In the genomic region with DNA sequence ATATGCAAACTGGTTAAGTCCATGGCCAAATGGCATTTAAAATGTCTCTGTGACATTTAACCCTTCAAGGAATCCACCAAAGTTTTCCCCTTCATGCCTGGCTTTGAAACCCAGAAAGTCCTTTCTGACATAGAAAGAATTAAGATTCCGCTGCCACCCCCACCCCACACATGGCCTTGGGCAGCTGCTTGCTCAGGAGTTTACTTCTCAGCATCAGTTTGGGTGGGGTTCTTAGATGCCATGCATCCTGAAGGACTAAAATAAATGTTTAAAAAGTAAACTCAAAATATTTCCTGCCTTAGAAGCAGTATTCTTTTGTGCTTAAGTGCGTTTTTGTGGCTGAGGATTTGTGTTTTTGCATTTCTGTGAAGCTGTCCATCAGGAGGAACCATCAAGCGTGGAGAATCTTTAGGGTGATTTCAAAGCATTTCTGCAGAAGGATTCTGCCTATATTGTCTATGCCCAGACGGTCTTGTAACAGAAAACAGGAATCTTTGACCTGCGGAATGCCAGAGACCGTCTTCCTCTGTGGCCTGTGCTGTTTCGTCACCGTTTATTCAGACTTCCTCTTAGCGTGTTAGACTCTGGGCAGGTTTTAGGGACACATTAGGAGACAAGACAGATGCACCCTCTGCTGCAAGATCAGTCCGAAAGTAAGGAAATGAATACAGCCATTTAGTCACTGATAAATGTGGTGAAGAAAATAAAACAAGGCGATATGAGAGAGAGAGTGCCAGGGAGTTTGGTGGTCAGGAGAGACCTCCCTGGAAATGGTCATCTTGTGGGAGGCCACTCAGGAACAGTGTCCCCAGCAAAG, we compare ENCODE assay signal across 10 cellular contexts. TPM values are rescaled to one million over a fixed set of nuclear protein-coding genes. Genes with fewer than 3 reads are reported as not detected.
DNase-seq lines count a peak whose midpoint lies in the region; ATAC-seq, FAIRE-seq and TF ChIP-seq lines count a peak whose summit lies in the region.
"Had no signal": no experiment of that assay in that cellular context is flagged by ENCODE, and none has a peak within 500 bp of the region (broad histone marks: within the 10 kb centered on the region; RNA-seq: fewer than 3 reads in every experiment).

No MANE protein-coding gene starts in this region.

- FAIRE-seq in GM19239 (lab: Jason Lieb, UNC), result peak; percentile 88

- 60 to 78% methylated on average over 11 of the region's 11 CpGs for WGBS in sigmoid colon, 2 donors

- ATAC-seq in HG03460 (IDR thresholded peaks at IDR 0.05; ENCODE audit: unreplicated experiment), result peak; percentile 32
- ATAC-seq in left cardiac atrium, result peak; percentile 36 to 53

- H3K9me3 ChIP-seq in skeletal muscle tissue (ENCODE audit: control insufficient read depth in 3 of 3, low read length in 3 of 3), result peaks cover 0 to 3% (median 0%) of the 10 kb centered on the region in 3 donors
- H3K9me3 ChIP-seq in sigmoid colon, result no peaks in the 10 kb centered on the region
- H3K9me3 ChIP-seq: uterus had no signal

- H3K4me3 ChIP-seq in skeletal muscle tissue (ENCODE audit: low read length in 3 of 3), result no peak overlapping the region
- H3K4me3 ChIP-seq in sigmoid colon, result no peak overlapping the region
- H3K4me3 ChIP-seq: uterus had no signal

- TF ChIP-seq EP300 in sigmoid colon (IDR thresholded peaks at IDR 0.05), result no peak

- H3K27ac ChIP-seq in skeletal muscle tissue (ENCODE audit: low read depth, low read length), result peak overlapping the region; percentile 16
- H3K27ac ChIP-seq in sigmoid colon, result peak overlapping the region in 1 of 4 donors; percentile 11
- H3K27ac ChIP-seq: uterus had no signal

- TF ChIP-seq POLR2A in sigmoid colon (IDR thresholded peaks at IDR 0.05), result no peak

- H3K9ac ChIP-seq in skeletal muscle tissue (ENCODE audit: low read depth in 1 of 3, low read length in 3 of 3), result no peak overlapping the region

- H3K4me1 ChIP-seq in skeletal muscle tissue (ENCODE audit: control insufficient read depth in 3 of 3, insufficient read depth in 3 of 3, low read length in 3 of 3), result peaks cover 42 to 47% (median 46%) of the 10 kb centered on the region in 3 donors
- peaks cover 0 to 38% (median 21%) of the 10 kb centered on the region in 4 donors for H3K4me1 ChIP-seq in sigmoid colon
- H3K4me1 ChIP-seq: uterus had no signal

- intact Hi-C loops in left cardiac atrium (cut with DNase I) (no loop called here), sigmoid colon (cut with DNase I) (no loop called here)

- H3K27me3 ChIP-seq in skeletal muscle tissue (ENCODE audit: control insufficient read depth in 3 of 3, insufficient read depth in 3 of 3, low read length in 3 of 3) (no peaks in the 10 kb centered on the region), sigmoid colon (no peaks in the 10 kb centered on the region)
- H3K27me3 ChIP-seq: uterus had no signal

- DNase-seq in GM19239 (ENCODE audit: insufficient read length, low spot score) (no peak), left cardiac atrium (no peak), MV-4-11 (lab: John Stamatoyannopoulos, UW) (no peak), sigmoid colon (no peak), OCI-M2 (lab: John Stamatoyannopoulos, UW; ENCODE audit: unreplicated experiment) (no peak)
- DNase-seq in NK-92 treated with Interleukin-12 subunit alpha and Interleukin-12 subunit beta, amount 100 ng/mL, for 24 hours (lab: John Stamatoyannopoulos, UW), result no peak
- DNase-seq: activated naive CD4-positive, alpha-beta T cell treated with anti-CD3 and anti-CD28 coated beads, Interleukin-2, amount 10 ng/mL, durations not matched to agents 7 days and 5 days; uterus had no signal

- H3K36me3 ChIP-seq in skeletal muscle tissue (ENCODE audit: control insufficient read depth in 3 of 3, insufficient read depth in 3 of 3, low read length in 3 of 3), result peaks cover 0 to 9% (median 0%) of the 10 kb centered on the region in 3 donors
- H3K36me3 ChIP-seq in sigmoid colon, result no peaks in the 10 kb centered on the region
- H3K36me3 ChIP-seq: uterus had no signal

- TF ChIP-seq CTCF in sigmoid colon (IDR thresholded peaks at IDR 0.05), result no peak

RNA-seq across cellular contexts. Expression of a gene that starts 6.2 kb away (rescaled TPM):
- total RNA-seq in left cardiac atrium (10 to 100 TPM; 53.9 to 57.4 TPM), skeletal muscle tissue (17.7 TPM), sigmoid colon (100 to 1,000 TPM in 1 of 4 donors, 10 to 100 TPM in 3; 55.6 to 113 (median 80.5) TPM)
- polyA plus RNA-seq in sigmoid colon, result 10 to 100 TPM; 15.7 to 35.3 (median 32.4) TPM
